In genomic region chr10:84329986-84330651, GRCh38 we compare ENCODE assay signal across 8 cellular contexts. TPM values are rescaled to one million over a fixed set of nuclear protein-coding genes. Genes with fewer than 3 reads are reported as not detected.
A peak's percentile ranks its signal among the peaks of the same experiment; 100 is the strongest.
DNase-seq lines count a peak whose midpoint lies in the region; ATAC-seq and TF ChIP-seq lines count a peak whose summit lies in the region.

No MANE protein-coding gene starts in this region.

- intact Hi-C loops in psoas muscle (cut with DNase I), result loop anchor here in 1 of 2 donors (5.0 kb wide), 2 partner anchors 97 to 193 kb away; partner anchors contain the start of gene GHITM

- WGBS in psoas muscle, 3 donors, result 90 to 95% (median 90%) methylated on average over 7 of the region's 7 CpGs

- H3K4me3 Mint-ChIP-seq in CD8-positive, alpha-beta memory T cell, result peak overlapping the region; percentile 89 to 97 (median 97)

- ATAC-seq in GM19455 (IDR thresholded peaks at IDR 0.05; ENCODE audit: unreplicated experiment), result peak; percentile 21
- ATAC-seq in HG03457 (IDR thresholded peaks at IDR 0.05; ENCODE audit: unreplicated experiment), result peak; percentile 73
- ATAC-seq in psoas muscle, result no peak

- H3K36me3 Mint-ChIP-seq in CD8-positive, alpha-beta memory T cell, result peaks cover 0 to 23% (median 3%) of the 10 kb centered on the region in 3 donors

- H3K9me3 ChIP-seq in CD8-positive, alpha-beta memory T cell (ENCODE audit: low read length), result no peaks in the 10 kb centered on the region
- no peaks in the 10 kb centered on the region for H3K9me3 ChIP-seq in psoas muscle

- H3K27ac ChIP-seq in CD8-positive, alpha-beta memory T cell (ENCODE audit: low read depth, low read length), result peak overlapping the region; percentile 87
- no peak overlapping the region for H3K27ac ChIP-seq in brain microvascular endothelial cell
- no peak overlapping the region for H3K27ac ChIP-seq in psoas muscle

- peaks cover 40% of the 10 kb centered on the region for H3K4me1 ChIP-seq in CD8-positive, alpha-beta memory T cell (ENCODE audit: insufficient read depth, low read length)
- H3K4me1 ChIP-seq in psoas muscle, result peaks cover 40% of the 10 kb centered on the region

- peak overlapping the region; percentile 90 for H3K4me3 ChIP-seq in CD8-positive, alpha-beta memory T cell (ENCODE audit: low read length)
- H3K4me3 ChIP-seq in brain microvascular endothelial cell (ENCODE audit: low read depth, low read length), result peak overlapping the region; percentile 76
- peak overlapping the region; percentile 94 for H3K4me3 ChIP-seq in psoas muscle

- CTCF ChIA-PET in CD8-positive, alpha-beta memory T cell (lab: Charles Lee), result interaction anchor here (0.8 to 3.2 kb wide), 3 partner anchors 21 to 207 kb away, joined by 3 to 18 read pairs (median 3); no protein-coding TSS in a partner anchor

- DNase-seq in CD8-positive, alpha-beta memory T cell, result peak; percentile 13 to 78 (median 78)
- DNase-seq in brain microvascular endothelial cell (no peak), psoas muscle (no peak), amniotic stem cell (lab: John Stamatoyannopoulos, UW) (no peak), NCI-H1105 (lab: John Stamatoyannopoulos, UW) (no peak), pons (ENCODE audit: low spot score) (no peak)

- H3K9me3 Mint-ChIP-seq in CD8-positive, alpha-beta memory T cell, result no peaks in the 10 kb centered on the region

- no peaks in the 10 kb centered on the region for H3K36me3 ChIP-seq in CD8-positive, alpha-beta memory T cell (ENCODE audit: insufficient read depth, low read length)
- H3K36me3 ChIP-seq in brain microvascular endothelial cell (replicated peaks) (no peaks in the 10 kb centered on the region), psoas muscle (ENCODE audit: insufficient read depth in 1 of 2, low read depth in 1 of 2) (no peaks in the 10 kb centered on the region)

- H3K4me1 Mint-ChIP-seq in CD8-positive, alpha-beta memory T cell, result peaks cover 35 to 52% (median 36%) of the 10 kb centered on the region in 3 donors

- no peaks in the 10 kb centered on the region for H3K27me3 ChIP-seq in CD8-positive, alpha-beta memory T cell (ENCODE audit: insufficient read depth, low read length, poor library complexity, severe bottlenecking)
- H3K27me3 ChIP-seq in brain microvascular endothelial cell (replicated peaks) (no peaks in the 10 kb centered on the region), psoas muscle (ENCODE audit: insufficient read depth in 3 of 3, low read length in 2 of 3) (no peaks in the 10 kb centered on the region)

- peak overlapping the region; percentile 99 to 100 (median 99) for H3K27ac Mint-ChIP-seq in CD8-positive, alpha-beta memory T cell

- TF ChIP-seq CTCF in brain microvascular endothelial cell (IDR thresholded peaks at IDR 0.05; ENCODE audit: low read depth, low read length, missing control alignments), result no peak
- TF ChIP-seq CTCF in psoas muscle (IDR thresholded peaks at IDR 0.05), result no peak

- H3K27me3 Mint-ChIP-seq in CD8-positive, alpha-beta memory T cell, result no peaks in the 10 kb centered on the region

- POLR2A ChIA-PET in CD8-positive, alpha-beta memory T cell (lab: Charles Lee), result interaction anchor here (1.1 kb wide), 1 partner anchor 191 kb away, joined by 3 read pairs; the partner anchor contains the start of gene GHITM

- in situ Hi-C loops in brain microvascular endothelial cell (cut with HindIII; ENCODE audit: low pct_ligation_motif_present, low sequenced_read_pairs), result no loop called here

RNA-seq across cellular contexts. Expression of gene CCSER2, which starts 1.7 kb away (rescaled TPM):
- 10 to 100 TPM; 62.6 to 74.5 TPM for total RNA-seq in CD8-positive, alpha-beta memory T cell
- 114 TPM for polyA plus RNA-seq in CD8-positive, alpha-beta memory T cell
- 100 to 1,000 TPM in 3 of 4 donors, 10 to 100 TPM in 1; 65.7 to 122 (median 114) TPM for total RNA-seq in psoas muscle
- 10 to 100 TPM; 12.5 to 56.4 (median 28.8) TPM for polyA plus RNA-seq in psoas muscle

Comparison
In these comparisons a context has a peak if more than half of its experiments do, and no peak if none do; other contexts are left out.
1. DNase-seq: peak in CD8-positive, alpha-beta memory T cell (5 of 5); none in brain microvascular endothelial cell (single experiment), psoas muscle (0 of 2), amniotic stem cell (single experiment), NCI-H1105 (single experiment) and pons (single experiment).
2. ATAC-seq: peak in GM19455 (single experiment) and HG03457 (single experiment); none in psoas muscle (0 of 4).
3. Peak in every context shown above with its lines, with median percentiles within 50 percentile points of each other: H3K4me3 ChIP-seq.